7 cellular contexts compared by ENCODE assay signal in genomic region chr12:40691913-40692616, GRCh38. TPM values are rescaled to one million over a fixed set of nuclear protein-coding genes. Genes with fewer than 3 reads are reported as not detected.
DNase-seq lines count a peak whose midpoint lies in the region; ATAC-seq and TF ChIP-seq lines count a peak whose summit lies in the region.

Gene CNTN1 (plus strand): TSS chr12:40692439.

- TF ChIP-seq EP300 in sigmoid colon (IDR thresholded peaks at IDR 0.05): no peak

- TF ChIP-seq CTCF in brain (conservative IDR thresholded peaks at IDR 0.05): no peak
- TF ChIP-seq CTCF in sigmoid colon (IDR thresholded peaks at IDR 0.05): no peak

- H3K4me1 ChIP-seq in iPS DF 6.9 (ENCODE audit: control insufficient read depth, insufficient read depth, low read length): no peaks in the 10 kb centered on the region; the same call in 1 of the 2 replicates
- H3K4me1 ChIP-seq in sigmoid colon: peaks cover 0 to 20% (median 15%) of the 10 kb centered on the region in 4 donors

- peaks cover 1% of the 10 kb centered on the region for H3K27me3 ChIP-seq in iPS DF 6.9 (ENCODE audit: control insufficient read depth, insufficient read depth, low read length)
- peaks cover 0 to 24% (median 0%) of the 10 kb centered on the region in 3 donors for H3K27me3 ChIP-seq in sigmoid colon

- no peak within 1 kb of the TSS for H3K27ac ChIP-seq in iPS DF 6.9 (ENCODE audit: low read length)
- peak within 1 kb of the TSS in 3 of 4 donors; percentile 35 to 84 (median 38) for H3K27ac ChIP-seq in sigmoid colon

- peak within 1 kb of the TSS in 4 of 5 experiments; percentile 59 to 98 (median 90) for H3K27ac Mint-ChIP-seq in brain

- H3K9me3 Mint-ChIP-seq in brain: peaks cover 0 to 3% (median 0%) of the 10 kb centered on the region in 5 experiments

- intact Hi-C loops in sigmoid colon (cut with DNase I): no loop called here

- H3K36me3 Mint-ChIP-seq in brain: no peaks in the 10 kb centered on the region

- DNase-seq in NCI-H1048 (lab: John Stamatoyannopoulos, UW) (peak; percentile 35), iPS DF 6.9 (ENCODE audit: low read depth, low spot score) (peak; percentile 82), sigmoid colon (peak; percentile 83)
- DNase-seq in activated naive CD4-positive, alpha-beta T cell (lab: John Stamatoyannopoulos, UW): no peak

- H3K9me3 ChIP-seq in iPS DF 6.9 (ENCODE audit: control insufficient read depth, insufficient read depth, low read length) (no peaks in the 10 kb centered on the region), sigmoid colon (no peaks in the 10 kb centered on the region)

- H3K4me3 Mint-ChIP-seq in brain: peak within 1 kb of the TSS; percentile 92 to 98 (median 94)

- TF ChIP-seq POLR2A in sigmoid colon (IDR thresholded peaks at IDR 0.05): no peak

- peaks cover 19% of the 10 kb centered on the region for H3K4me1 Mint-ChIP-seq in brain

- ATAC-seq in GM19463 (IDR thresholded peaks at IDR 0.05; ENCODE audit: unreplicated experiment) (peak; percentile 70), HG03469 (IDR thresholded peaks at IDR 0.05; ENCODE audit: unreplicated experiment) (no peak)

- peaks cover 43% of the 10 kb centered on the region for H3K27me3 Mint-ChIP-seq in brain

- H3K4me3 ChIP-seq in iPS DF 6.9 (ENCODE audit: low read length) (peak within 1 kb of the TSS; percentile 63; the same call in 1 of the 2 replicates), sigmoid colon (peak within 1 kb of the TSS; percentile 45 to 64 (median 62))

- WGBS in iPS DF 6.9 (ENCODE audit: insufficient coverage, insufficient read length): no CpG with 5 or more reads among the region's 22 CpGs
- WGBS in sigmoid colon, 2 donors: 7 to 12% methylated on average over 22 of the region's 22 CpGs

- no peaks in the 10 kb centered on the region for H3K36me3 ChIP-seq in iPS DF 6.9 (ENCODE audit: control insufficient read depth, insufficient read depth, low read length)
- H3K36me3 ChIP-seq in sigmoid colon: no peaks in the 10 kb centered on the region

RNA-seq across cellular contexts. Expression of gene CNTN1, which starts in this region (rescaled TPM):
- polyA plus RNA-seq in brain (ENCODE audit: insufficient read depth, low read depth, low replicate concordance) (19.5 TPM), sigmoid colon (under 1 TPM; 0.46 to 0.90 (median 0.60) TPM)
- total RNA-seq in sigmoid colon: 10 to 100 TPM in 2 of 4 donors, 1 to 10 TPM in 2; 5.9 to 23.2 (median 10.0) TPM

Comparison
In these comparisons a context has a peak if more than half of its experiments do, and no peak if none do; other contexts are left out.
1. RNA of gene CNTN1 (polyA plus RNA-seq): 19.5 TPM in brain (single experiment); 0.46 to 0.90 TPM in sigmoid colon; every median in the first group is over 10 times any median in the second.
2. DNase-seq: peak in NCI-H1048 (single experiment), iPS DF 6.9 (single experiment) and sigmoid colon (single experiment); none in activated naive CD4-positive, alpha-beta T cell (0 of 4).